In genomic region chr15:50183112-50183794, GRCh38 we compare ENCODE assay signal across 9 cellular contexts. TPM values are rescaled to one million over a fixed set of nuclear protein-coding genes. Genes with fewer than 3 reads are reported as not detected.
DNase-seq lines count a peak whose midpoint lies in the region; ATAC-seq and TF ChIP-seq lines count a peak whose summit lies in the region.
"Had no signal": no experiment of that assay in that cellular context is flagged by ENCODE, and none has a peak within 500 bp of the region (broad histone marks: within the 10 kb centered on the region; RNA-seq: fewer than 3 reads in every experiment).

No MANE protein-coding gene starts in this region.

- H3K36me3 ChIP-seq in mucosa of descending colon (ENCODE audit: low read depth) (no peaks in the 10 kb centered on the region), left lung (no peaks in the 10 kb centered on the region)
- H3K36me3 ChIP-seq: cardiac muscle cell had no signal

- intact Hi-C loops in activated CD4-positive, alpha-beta memory T cell treated with anti-CD3 and anti-CD28 coated beads for 36 hours (cut with micrococcal nuclease): loop anchor here (1.0 to 5.0 kb wide), 8 partner anchors 48 to 724 kb away; partner anchors contain the start of genes DTWD1 and FAM227B
- intact Hi-C loops in mucosa of descending colon (cut with DNase I, micrococcal nuclease) (no loop called here), left lung (cut with DNase I) (no loop called here)

- H3K27ac Mint-ChIP-seq in activated CD4-positive, alpha-beta memory T cell treated with anti-CD3 and anti-CD28 coated beads for 36 hours: peak overlapping the region; percentile 82

- H3K27ac ChIP-seq in left lung: no peak overlapping the region
- H3K27ac ChIP-seq: cardiac muscle cell had no signal

- H3K27me3 ChIP-seq in left lung: peaks cover 17 to 40% of the 10 kb centered on the region in 2 donors

- H3K4me1 Mint-ChIP-seq in activated CD4-positive, alpha-beta memory T cell treated with anti-CD3 and anti-CD28 coated beads for 36 hours (ENCODE audit: low read depth): peaks cover 31% of the 10 kb centered on the region

- no peaks in the 10 kb centered on the region for H3K9me3 Mint-ChIP-seq in activated CD4-positive, alpha-beta memory T cell treated with anti-CD3 and anti-CD28 coated beads for 36 hours

- H3K9me3 ChIP-seq in mucosa of descending colon (no peaks in the 10 kb centered on the region), left lung (no peaks in the 10 kb centered on the region)

- DNase-seq in Daoy (ENCODE audit: low read depth) (peak; percentile 19), HFF-Myc (ENCODE audit: extremely low read depth, low read depth) (no peak), mucosa of descending colon (no peak), amniotic stem cell (lab: John Stamatoyannopoulos, UW) (no peak), left lung (no peak)
- peak; percentile 60 for DNase-seq in activated CD4-positive, alpha-beta memory T cell treated with anti-CD3 and anti-CD28 coated beads for 36 hours
- DNase-seq in effector CD8-positive, alpha-beta T cell (lab: John Stamatoyannopoulos, UW): no peak

- H3K27me3 Mint-ChIP-seq in activated CD4-positive, alpha-beta memory T cell treated with anti-CD3 and anti-CD28 coated beads for 36 hours: peaks cover 15% of the 10 kb centered on the region

- ATAC-seq in mucosa of descending colon (peak; percentile 18), left lung (no peak), esophagus mucosa (no peak)

- peaks cover 26% of the 10 kb centered on the region for H3K36me3 Mint-ChIP-seq in activated CD4-positive, alpha-beta memory T cell treated with anti-CD3 and anti-CD28 coated beads for 36 hours

- H3K4me3 ChIP-seq in HFF-Myc (replicated peaks; ENCODE audit: low read depth, low read length): peak overlapping the region; percentile 42; the same call in 1 of the 2 replicates
- H3K4me3 ChIP-seq in mucosa of descending colon: peak overlapping the region; percentile 51
- peak overlapping the region in 1 of 2 donors; percentile 53 for H3K4me3 ChIP-seq in left lung

- POLR2A ChIA-PET in activated CD4-positive, alpha-beta memory T cell treated with anti-CD3 and anti-CD28 coated beads for 36 hours (lab: Charles Lee): interaction anchor here (1.1 to 2.7 kb wide), 7 partner anchors 25 to 172 kb away, joined by 4 to 24 read pairs (median 5); partner anchors contain the start of gene GABPB1

- no peak for TF ChIP-seq CTCF in HFF-Myc (IDR thresholded peaks at IDR 0.05; ENCODE audit: low read depth, low read length, missing control alignments)
- TF ChIP-seq CTCF in mucosa of descending colon (IDR thresholded peaks at IDR 0.05): no peak
- no peak for TF ChIP-seq CTCF in left lung (IDR thresholded peaks at IDR 0.05)

- CTCF ChIA-PET in activated CD4-positive, alpha-beta memory T cell treated with anti-CD3 and anti-CD28 coated beads for 36 hours (lab: Charles Lee): interaction anchor here (0.5 to 3.5 kb wide), 10 partner anchors 31 to 817 kb away, joined by 3 to 26 read pairs (median 3); partner anchors contain the start of gene ATP8B4

- H3K4me1 ChIP-seq in mucosa of descending colon (ENCODE audit: low read depth) (peaks cover 14% of the 10 kb centered on the region), left lung (peaks cover 0 to 21% of the 10 kb centered on the region in 2 donors)

- H3K4me3 Mint-ChIP-seq in activated CD4-positive, alpha-beta memory T cell treated with anti-CD3 and anti-CD28 coated beads for 36 hours: peak overlapping the region; percentile 98

RNA-seq across cellular contexts. Expression of gene SLC27A2, which starts 1.3 kb away (rescaled TPM):
- 1.1 and 1.3 TPM in 2 replicates for total RNA-seq in Daoy (2014; rRNA removed; shearing (Covaris generic))
- total RNA-seq in activated CD4-positive, alpha-beta memory T cell treated with anti-CD3 and anti-CD28 coated beads for 36 hours: 10 to 100 TPM; 22.5 to 24.3 TPM
- total RNA-seq in mucosa of descending colon (10 to 100 TPM; 14.8 to 27.9 (median 27.8) TPM), left lung (1 to 10 TPM; 2.0 to 2.9 TPM), esophagus mucosa (0.92 TPM)
- total RNA-seq: cardiac muscle cell had no signal

Comparison
In these comparisons a context has a peak if more than half of its experiments do, and no peak if none do; other contexts are left out.
1. DNase-seq: peak in Daoy (single experiment) and activated CD4-positive, alpha-beta memory T cell treated with anti-CD3 and anti-CD28 coated beads for 36 hours (single experiment); none in HFF-Myc (single experiment), mucosa of descending colon (0 of 3), amniotic stem cell (single experiment), left lung (0 of 2) and effector CD8-positive, alpha-beta T cell (single experiment).